28 cellular contexts compared by ENCODE assay signal in genomic region chr13:79361299-79361698, GRCh38. TPM values are rescaled to one million over a fixed set of nuclear protein-coding genes. Genes with fewer than 3 reads are reported as not detected.
DNase-seq lines count a peak whose midpoint lies in the region; ATAC-seq and TF ChIP-seq lines count a peak whose summit lies in the region.
"Had no signal": no experiment of that assay in that cellular context is flagged by ENCODE, and none has a peak within 500 bp of the region (broad histone marks: within the 10 kb centered on the region; RNA-seq: fewer than 3 reads in every experiment).

No MANE protein-coding gene starts in this region.

- H3K4me1 ChIP-seq in cardiac muscle cell (ENCODE audit: low read depth) (peaks cover 20% of the 10 kb centered on the region), right cardiac atrium (ENCODE audit: control insufficient read depth, insufficient read depth, low read length) (no peaks in the 10 kb centered on the region)
- H3K4me1 ChIP-seq: adrenal gland, esophagus squamous epithelium, gastroesophageal sphincter, left lung, neural progenitor cell had no signal

- no peak for ATAC-seq in right cardiac atrium
- no peak for ATAC-seq in naive B cell (ENCODE audit: low read depth in 2 of 2)
- ATAC-seq in HG02970 (IDR thresholded peaks at IDR 0.05; ENCODE audit: low FRiP score, unreplicated experiment): no peak
- ATAC-seq: activated CD8-positive, alpha-beta memory T cell treated with anti-CD3 and anti-CD28 coated beads, Interleukin-2, amount 10 ng/mL, durations not matched to agents 7 days and 5 days; effector memory CD8-positive, alpha-beta T cell; gastroesophageal sphincter; left lung; Panc1; sciatic nerve; T-cell had no signal

- 70% methylated on average over 3 of the region's 3 CpGs for WGBS in right cardiac atrium

- H3K27me3 Mint-ChIP-seq in activated T-helper 2 cell treated with anti-CD3 and anti-CD28 coated beads, Interferon-gamma antibody, Interleukin-2, Interleukin-4, amounts not matched to agents 10 μg/mL and 5 μg/mL and 100 μg/mL, durations not matched to agents 14 hours and 24 hours and 36 hours (ENCODE audit: low read depth): no peaks in the 10 kb centered on the region
- H3K27me3 Mint-ChIP-seq in naive B cell: no peaks in the 10 kb centered on the region
- H3K27me3 Mint-ChIP-seq: activated CD8-positive, alpha-beta memory T cell treated with anti-CD3 and anti-CD28 coated beads, Interleukin-2, amount 10 ng/mL, durations not matched to agents 7 days and 5 days; effector memory CD8-positive, alpha-beta T cell; T-cell had no signal

- peaks cover 54% of the 10 kb centered on the region for H3K36me3 ChIP-seq in cardiac muscle cell

- H3K27ac Mint-ChIP-seq in activated T-helper 2 cell treated with anti-CD3 and anti-CD28 coated beads, Interferon-gamma antibody, Interleukin-2, Interleukin-4, amounts not matched to agents 10 μg/mL and 5 μg/mL and 100 μg/mL, durations not matched to agents 14 hours and 24 hours and 36 hours: peak overlapping the region; percentile 38
- H3K27ac Mint-ChIP-seq in naive B cell: peak overlapping the region in 4 of 6 donors; percentile 22 to 72 (median 48)
- H3K27ac Mint-ChIP-seq: activated CD8-positive, alpha-beta memory T cell treated with anti-CD3 and anti-CD28 coated beads, Interleukin-2, amount 10 ng/mL, durations not matched to agents 7 days and 5 days; neural progenitor cell had no signal

- H3K9me3 Mint-ChIP-seq in activated T-helper 2 cell treated with anti-CD3 and anti-CD28 coated beads, Interferon-gamma antibody, Interleukin-2, Interleukin-4, amounts not matched to agents 10 μg/mL and 5 μg/mL and 100 μg/mL, durations not matched to agents 14 hours and 24 hours and 36 hours: no peaks in the 10 kb centered on the region
- no peaks in the 10 kb centered on the region for H3K9me3 Mint-ChIP-seq in naive B cell
- H3K9me3 Mint-ChIP-seq: effector memory CD8-positive, alpha-beta T cell; neural progenitor cell; T-cell had no signal

- DNase-seq in cardiac muscle cell (ENCODE audit: low read depth in 1 of 2, low spot score in 1 of 2) (no peak), right cardiac atrium (no peak), naive B cell (no peak), NCI-H2171 (lab: John Stamatoyannopoulos, UW) (no peak), NCI-H226 (no peak), epidermal melanocyte (ENCODE audit: insufficient read length, low spot score) (no peak)
- DNase-seq in activated T-helper 2 cell treated with anti-CD3 and anti-CD28 coated beads, Interferon-gamma antibody, Interleukin-2, Interleukin-4, amounts not matched to agents 10 μg/mL and 5 μg/mL and 100 μg/mL, durations not matched to agents 14 hours and 24 hours and 36 hours (ENCODE audit: low spot score): no peak
- DNase-seq: activated CD4-positive, alpha-beta T cell treated with anti-CD3 and anti-CD28 coated beads for 4 hours; activated CD8-positive, alpha-beta memory T cell treated with anti-CD3 and anti-CD28 coated beads, Interleukin-2, amount 10 ng/mL, durations not matched to agents 7 days and 5 days; adrenal gland; brain microvascular endothelial cell; effector memory CD8-positive, alpha-beta T cell; esophagus squamous epithelium; hypothalamus; left lung; midbrain; MV-4-11; NCI-H146; NCI-H524 treated with DMSO at 0.1 percent for 48 hours; stimulated activated CD4-positive, alpha-beta T cell treated with anti-CD3 and anti-CD28 coated beads, Interleukin-15, amount 100 ng/mL, for 24 hours; substantia nigra; T-cell had no signal

- no peak overlapping the region for H3K4me3 Mint-ChIP-seq in activated T-helper 2 cell treated with anti-CD3 and anti-CD28 coated beads, Interferon-gamma antibody, Interleukin-2, Interleukin-4, amounts not matched to agents 10 μg/mL and 5 μg/mL and 100 μg/mL, durations not matched to agents 14 hours and 24 hours and 36 hours (ENCODE audit: low read depth)
- H3K4me3 Mint-ChIP-seq in naive B cell: no peak overlapping the region
- H3K4me3 Mint-ChIP-seq: activated CD8-positive, alpha-beta memory T cell treated with anti-CD3 and anti-CD28 coated beads, Interleukin-2, amount 10 ng/mL, durations not matched to agents 7 days and 5 days; effector memory CD8-positive, alpha-beta T cell; neural progenitor cell; T-cell had no signal

- H3K36me3 Mint-ChIP-seq in activated T-helper 2 cell treated with anti-CD3 and anti-CD28 coated beads, Interferon-gamma antibody, Interleukin-2, Interleukin-4, amounts not matched to agents 10 μg/mL and 5 μg/mL and 100 μg/mL, durations not matched to agents 14 hours and 24 hours and 36 hours (ENCODE audit: low read depth): peaks cover 79% of the 10 kb centered on the region
- H3K36me3 Mint-ChIP-seq in naive B cell: peaks cover 15 to 26% of the 10 kb centered on the region in 2 donors

- no peak for TF ChIP-seq CTCF in cardiac muscle cell (IDR thresholded peaks at IDR 0.05; ENCODE audit: low read depth, low read length)

- H3K4me3 ChIP-seq in cardiac muscle cell: no peak overlapping the region
- H3K4me3 ChIP-seq in right cardiac atrium (ENCODE audit: low read length): no peak overlapping the region
- H3K4me3 ChIP-seq: adrenal gland, coronary artery, esophagus squamous epithelium, gastroesophageal sphincter, left lung, neural progenitor cell had no signal

- intact Hi-C loops in right cardiac atrium (cut with DNase I): no loop called here
- intact Hi-C loops in activated T-helper 2 cell treated with anti-CD3 and anti-CD28 coated beads, Interferon-gamma antibody, Interleukin-2, Interleukin-4, amounts not matched to agents 10 μg/mL and 5 μg/mL and 100 μg/mL, durations not matched to agents 14 hours and 24 hours and 36 hours (cut with micrococcal nuclease): no loop called here

- H3K27me3 ChIP-seq in cardiac muscle cell (no peaks in the 10 kb centered on the region), right cardiac atrium (ENCODE audit: control insufficient read depth, insufficient read depth) (no peaks in the 10 kb centered on the region)
- H3K27me3 ChIP-seq: adrenal gland, brain microvascular endothelial cell, esophagus squamous epithelium, gastroesophageal sphincter, left lung, neural progenitor cell had no signal

- H3K27ac ChIP-seq in cardiac muscle cell: peak overlapping the region; percentile 73
- no peak overlapping the region for H3K27ac ChIP-seq in right cardiac atrium (ENCODE audit: low read length)
- H3K27ac ChIP-seq: adrenal gland, brain microvascular endothelial cell, coronary artery, esophagus squamous epithelium, gastroesophageal sphincter, left lung, neural progenitor cell had no signal

- peaks cover 20% of the 10 kb centered on the region for H3K4me1 Mint-ChIP-seq in activated T-helper 2 cell treated with anti-CD3 and anti-CD28 coated beads, Interferon-gamma antibody, Interleukin-2, Interleukin-4, amounts not matched to agents 10 μg/mL and 5 μg/mL and 100 μg/mL, durations not matched to agents 14 hours and 24 hours and 36 hours (ENCODE audit: low read depth)
- H3K4me1 Mint-ChIP-seq in naive B cell: peaks cover 5 to 19% (median 11%) of the 10 kb centered on the region in 3 donors
- H3K4me1 Mint-ChIP-seq: neural progenitor cell had no signal

- H3K9me3 ChIP-seq in cardiac muscle cell (ENCODE audit: low read depth) (no peaks in the 10 kb centered on the region), right cardiac atrium (ENCODE audit: control insufficient read depth, low read length) (no peaks in the 10 kb centered on the region)
- H3K9me3 ChIP-seq: adrenal gland, esophagus squamous epithelium, gastroesophageal sphincter, left lung had no signal

RNA-seq across cellular contexts. Expression of gene RBM26, which starts 44.8 kb away (rescaled TPM):
- total RNA-seq in cardiac muscle cell: 26.7 and 41.3 TPM in 2 replicates
- polyA plus RNA-seq in cardiac muscle cell: 22.9 and 31.9 TPM in 2 replicates
- 10 to 100 TPM; 25.3 to 28.2 (median 27.1) TPM for total RNA-seq in right cardiac atrium
- polyA plus RNA-seq in right cardiac atrium: 14.5 TPM
- 93.7 and 94.2 TPM in 2 replicates for total RNA-seq in activated T-helper 2 cell treated with anti-CD3 and anti-CD28 coated beads, Interferon-gamma antibody, Interleukin-2, Interleukin-4, amounts not matched to agents 10 μg/mL and 5 μg/mL and 100 μg/mL, durations not matched to agents 14 hours and 24 hours and 36 hours
- polyA plus RNA-seq in naive B cell (ENCODE audit: low read depth in 6 of 6): 10 to 100 TPM; 15.1 to 28.8 (median 22.2) TPM
